In the genomic region with DNA sequence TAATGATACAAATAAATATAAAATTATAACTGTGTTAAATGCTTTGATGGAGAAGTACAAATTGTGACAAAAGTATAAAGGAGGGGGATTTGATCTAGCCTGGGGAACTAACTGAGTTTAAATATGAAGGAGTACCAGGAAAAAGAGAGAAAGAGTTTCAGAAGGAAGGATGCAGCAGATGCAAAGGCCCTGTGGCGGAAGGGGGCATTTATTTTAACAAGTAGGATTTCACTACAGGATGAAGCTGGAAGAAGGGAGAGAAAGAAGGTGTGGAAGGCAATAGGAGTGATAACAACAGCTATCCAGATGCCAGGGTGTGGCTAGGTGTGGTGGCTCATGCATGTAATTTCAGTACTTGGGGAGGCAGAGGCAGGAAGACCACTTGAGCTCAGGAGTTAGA, we compare ENCODE assay signal across 1 cellular context.
TF ChIP-seq lines count a peak whose summit lies in the region.

No MANE protein-coding gene starts in this region.

TF ChIP-seq in K562, 482 proteins besides CTCF, POLR2A, EP300 and RAD21 (continued from another document):
- TF ChIP-seq, protein P1, sequence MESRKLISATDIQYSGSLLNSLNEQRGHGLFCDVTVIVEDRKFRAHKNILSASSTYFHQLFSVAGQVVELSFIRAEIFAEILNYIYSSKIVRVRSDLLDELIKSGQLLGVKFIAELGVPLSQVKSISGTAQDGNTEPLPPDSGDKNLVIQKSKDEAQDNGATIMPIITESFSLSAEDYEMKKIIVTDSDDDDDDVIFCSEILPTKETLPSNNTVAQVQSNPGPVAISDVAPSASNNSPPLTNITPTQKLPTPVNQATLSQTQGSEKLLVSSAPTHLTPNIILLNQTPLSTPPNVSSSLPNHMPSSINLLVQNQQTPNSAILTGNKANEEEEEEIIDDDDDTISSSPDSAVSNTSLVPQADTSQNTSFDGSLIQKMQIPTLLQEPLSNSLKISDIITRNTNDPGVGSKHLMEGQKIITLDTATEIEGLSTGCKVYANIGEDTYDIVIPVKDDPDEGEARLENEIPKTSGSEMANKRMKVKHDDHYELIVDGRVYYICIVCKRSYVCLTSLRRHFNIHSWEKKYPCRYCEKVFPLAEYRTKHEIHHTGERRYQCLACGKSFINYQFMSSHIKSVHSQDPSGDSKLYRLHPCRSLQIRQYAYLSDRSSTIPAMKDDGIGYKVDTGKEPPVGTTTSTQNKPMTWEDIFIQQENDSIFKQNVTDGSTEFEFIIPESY (CRISPR knock-in tag; IDR thresholded peaks at IDR 0.05), result no peak
- TF ChIP-seq RB1 (IDR thresholded peaks at IDR 0.05; ENCODE audit: low read depth), result no peak
